ENCODE assay signal across 8 cellular contexts in genomic region chr14:21825147-21825743, GRCh38.
DNase-seq lines count a peak whose midpoint lies in the region; ATAC-seq and TF ChIP-seq lines count a peak whose summit lies in the region.

No MANE protein-coding gene starts in this region.

- H3K4me3 ChIP-seq in BE2C (ENCODE audit: low read depth, low read length) (no peak overlapping the region), HAP-1 (no peak overlapping the region), mesendoderm (ENCODE audit: low read length) (no peak overlapping the region)

- no peak overlapping the region for H3K27ac ChIP-seq in mesendoderm (ENCODE audit: low read depth, low read length)

- in situ Hi-C loops in HAP-1 (cut with MboI; ENCODE audit: low sequenced_read_pairs), result no loop called here

- no peak overlapping the region for H2BK15ac ChIP-seq in mesendoderm (replicated peaks; ENCODE audit: low read depth)

- no peak overlapping the region for H3K23ac ChIP-seq in mesendoderm (ENCODE audit: low read length)

- peaks cover 9% of the 10 kb centered on the region for H3K27me3 ChIP-seq in BE2C
- 0 out of 2 replicates have a peak, but pooled peaks cover 5% of the 10 kb centered on the region for H3K27me3 ChIP-seq in HAP-1 (ENCODE audit: low read depth)
- no peaks in the 10 kb centered on the region for H3K27me3 ChIP-seq in mesendoderm (ENCODE audit: insufficient read depth, low read length, poor library complexity)

- TF ChIP-seq CTCF in BE2C (IDR thresholded peaks at IDR 0.05; ENCODE audit: low read depth, low read length), result peak; percentile 72

- no peak for TF ChIP-seq POLR2A in GM18505 (IDR thresholded peaks at IDR 0.05; ENCODE audit: borderline replicate concordance, extremely low read depth, insufficient read depth, insufficient read length)

- no peak overlapping the region for H4K5ac ChIP-seq in mesendoderm (ENCODE audit: low read length)

- H3K4ac ChIP-seq in mesendoderm (ENCODE audit: low read depth, low read length), result no peak overlapping the region

- H4K8ac ChIP-seq in mesendoderm (ENCODE audit: low read depth, low read length), result no peak overlapping the region

- no peaks in the 10 kb centered on the region for H3K79me2 ChIP-seq in mesendoderm (ENCODE audit: control insufficient read depth, insufficient read depth, low read length)

- H3K36me3 ChIP-seq in BE2C (no peaks in the 10 kb centered on the region), HAP-1 (replicated peaks) (no peaks in the 10 kb centered on the region), mesendoderm (ENCODE audit: control insufficient read depth, insufficient read depth, low read length) (no peaks in the 10 kb centered on the region)

- no peaks in the 10 kb centered on the region for H3K79me1 ChIP-seq in mesendoderm (ENCODE audit: low read length)

- no peak overlapping the region for H2BK120ac ChIP-seq in mesendoderm (ENCODE audit: low read depth, low read length)

- no CpG with 5 or more reads among the region's 4 CpGs for WGBS in mesendoderm (ENCODE audit: extremely low coverage, insufficient coverage, low lambda C conversion rate)

- H3K4me1 ChIP-seq in BE2C (no peaks in the 10 kb centered on the region), HAP-1 (no peaks in the 10 kb centered on the region), mesendoderm (ENCODE audit: control insufficient read depth, low read depth, low read length) (no peaks in the 10 kb centered on the region)

- H3K9ac ChIP-seq in mesendoderm (ENCODE audit: low read length), result no peak overlapping the region

- H3K56ac ChIP-seq in mesendoderm (ENCODE audit: low read length), result no peak overlapping the region

- no peak overlapping the region for H3K18ac ChIP-seq in mesendoderm (ENCODE audit: low read length)

- H3K4me2 ChIP-seq in mesendoderm (ENCODE audit: low read length), result no peak overlapping the region

- peak; percentile 33 for DNase-seq in BE2C
- peak; percentile 34 to 43 for DNase-seq in HAP-1 (ENCODE audit: low spot score in 2 of 2)
- peak; percentile 17 for DNase-seq in RPMI8226
- DNase-seq in activated naive CD4-positive, alpha-beta T cell treated with anti-CD3 and anti-CD28 coated beads, Interleukin-2, amount 50 U/mL, for 16 hours, result peak; percentile 47
- DNase-seq in mesendoderm, result peak; percentile 87
- no peak for DNase-seq in cerebellum (ENCODE audit: low spot score)

- H2AK5ac ChIP-seq in mesendoderm (ENCODE audit: low read length), result no peak overlapping the region

- H2BK5ac ChIP-seq in mesendoderm (ENCODE audit: low read length), result no peak overlapping the region

- ATAC-seq in HG03521 (IDR thresholded peaks at IDR 0.05; ENCODE audit: unreplicated experiment) (no peak), GM18505 (IDR thresholded peaks at IDR 0.05; ENCODE audit: unreplicated experiment) (no peak)

- H3K9me3 ChIP-seq in BE2C (no peaks in the 10 kb centered on the region; the same call in 1 of the 2 replicates), HAP-1 (no peaks in the 10 kb centered on the region)
